Comparison of ENCODE assay signal across 25 cellular contexts in the genomic region with DNA sequence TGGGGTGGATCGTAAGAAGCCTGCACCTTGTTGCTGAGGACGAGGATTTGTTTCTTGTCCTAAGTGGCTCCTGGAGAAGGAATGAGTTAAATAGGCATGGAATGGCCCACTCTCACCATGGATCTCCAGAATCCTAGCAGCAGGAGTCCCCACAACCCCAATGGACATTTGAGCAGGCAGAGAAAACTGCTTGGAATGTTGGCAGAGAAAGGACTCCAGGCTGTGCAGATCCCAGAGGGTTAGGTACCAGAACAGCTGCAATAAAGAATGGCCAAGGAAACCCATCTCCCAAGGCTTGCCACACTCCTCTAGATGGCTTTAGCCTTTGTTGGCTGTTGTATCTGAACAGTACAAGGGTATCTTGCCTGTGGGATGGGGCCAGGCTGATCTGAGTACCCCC.
"Had no signal": no experiment of that assay in that cellular context is flagged by ENCODE, and none has a peak within 500 bp of the region (broad histone marks: within the 10 kb centered on the region; RNA-seq: fewer than 3 reads in every experiment).

No MANE protein-coding gene starts in this region.

- H3K9me3 Mint-ChIP-seq: nephron had no signal

- H3K27ac Mint-ChIP-seq: activated CD4-positive, alpha-beta T cell treated with anti-CD3 and anti-CD28 coated beads for 36 hours; activated CD8-positive, alpha-beta memory T cell treated with anti-CD3 and anti-CD28 coated beads, Interleukin-2, amount 10 ng/mL, durations not matched to agents 7 days and 5 days; activated CD8-positive, alpha-beta T cell treated with anti-CD3 and anti-CD28 coated beads, Interleukin-2, amount 10 ng/mL, durations not matched to agents 7 days and 5 days; activated naive CD4-positive, alpha-beta T cell treated with anti-CD3 and anti-CD28 coated beads, Interleukin-2, amount 50 U/mL, for 72 hours; activated T-helper 2 cell treated with anti-CD3 and anti-CD28 coated beads, Interferon-gamma antibody, Interleukin-2, Interleukin-4, amounts not matched to agents 10 μg/mL and 5 μg/mL and 100 μg/mL, durations not matched to agents 14 hours and 24 hours and 36 hours; nephron had no signal

- H3K4me3 Mint-ChIP-seq: activated CD4-positive, alpha-beta T cell treated with anti-CD3 and anti-CD28 coated beads for 36 hours; activated CD8-positive, alpha-beta memory T cell treated with anti-CD3 and anti-CD28 coated beads, Interleukin-2, amount 10 ng/mL, durations not matched to agents 7 days and 5 days; activated CD8-positive, alpha-beta T cell treated with anti-CD3 and anti-CD28 coated beads, Interleukin-2, amount 10 ng/mL, durations not matched to agents 7 days and 5 days; central memory CD8-positive, alpha-beta T cell; nephron had no signal

- H3K4me1 Mint-ChIP-seq: activated CD4-positive, alpha-beta T cell treated with anti-CD3 and anti-CD28 coated beads for 36 hours; activated CD8-positive, alpha-beta memory T cell treated with anti-CD3 and anti-CD28 coated beads, Interleukin-2, amount 10 ng/mL, durations not matched to agents 7 days and 5 days; central memory CD8-positive, alpha-beta T cell had no signal

- ATAC-seq: activated CD4-positive, alpha-beta T cell treated with anti-CD3 and anti-CD28 coated beads for 36 hours; activated CD8-positive, alpha-beta memory T cell treated with anti-CD3 and anti-CD28 coated beads, Interleukin-2, amount 10 ng/mL, durations not matched to agents 7 days and 5 days; activated CD8-positive, alpha-beta T cell treated with anti-CD3 and anti-CD28 coated beads, Interleukin-2, amount 10 ng/mL, durations not matched to agents 7 days and 5 days; activated naive CD4-positive, alpha-beta T cell treated with anti-CD3 and anti-CD28 coated beads, Interleukin-2, amount 50 U/mL, for 72 hours; gastroesophageal sphincter; left cardiac atrium; left ventricle myocardium superior; mucosa of descending colon; pancreas had no signal

- H3K36me3 Mint-ChIP-seq: activated CD8-positive, alpha-beta memory T cell treated with anti-CD3 and anti-CD28 coated beads, Interleukin-2, amount 10 ng/mL, durations not matched to agents 7 days and 5 days had no signal

- DNase-seq: activated CD4-positive, alpha-beta T cell treated with anti-CD3 and anti-CD28 coated beads for 36 hours; activated CD4-positive, CD25-positive, alpha-beta regulatory T cell; activated CD8-positive, alpha-beta memory T cell treated with anti-CD3 and anti-CD28 coated beads, Interleukin-2, amount 10 ng/mL, durations not matched to agents 7 days and 5 days; activated CD8-positive, alpha-beta T cell treated with anti-CD3 and anti-CD28 coated beads, Interleukin-2, amount 10 ng/mL, durations not matched to agents 7 days and 5 days; activated naive CD4-positive, alpha-beta T cell; activated T-cell treated with anti-CD3 and anti-CD28 coated beads, Interleukin-2, amount 50 U/mL, for 48 hours; adrenal gland; effector CD8-positive, alpha-beta T cell; esophagus squamous epithelium; head of caudate nucleus; hippocampal formation; left cardiac atrium; left ventricle myocardium superior; mucosa of descending colon; pancreas; retina; sigmoid colon; stimulated activated CD4-positive, alpha-beta T cell treated with anti-CD3 and anti-CD28 coated beads, Interleukin-1b, Interleukin-23, amount 100 ng/mL, for 48 hours; stimulated activated CD4-positive, alpha-beta T cell treated with anti-CD3 and anti-CD28 coated beads, Interleukin-4, amount 100 ng/mL, for 4 hours; stimulated activated naive CD4-positive, alpha-beta T cell had no signal

- H3K27me3 Mint-ChIP-seq: activated CD4-positive, alpha-beta T cell treated with anti-CD3 and anti-CD28 coated beads for 36 hours; activated CD8-positive, alpha-beta memory T cell treated with anti-CD3 and anti-CD28 coated beads, Interleukin-2, amount 10 ng/mL, durations not matched to agents 7 days and 5 days; central memory CD8-positive, alpha-beta T cell had no signal
